In the genomic region with DNA sequence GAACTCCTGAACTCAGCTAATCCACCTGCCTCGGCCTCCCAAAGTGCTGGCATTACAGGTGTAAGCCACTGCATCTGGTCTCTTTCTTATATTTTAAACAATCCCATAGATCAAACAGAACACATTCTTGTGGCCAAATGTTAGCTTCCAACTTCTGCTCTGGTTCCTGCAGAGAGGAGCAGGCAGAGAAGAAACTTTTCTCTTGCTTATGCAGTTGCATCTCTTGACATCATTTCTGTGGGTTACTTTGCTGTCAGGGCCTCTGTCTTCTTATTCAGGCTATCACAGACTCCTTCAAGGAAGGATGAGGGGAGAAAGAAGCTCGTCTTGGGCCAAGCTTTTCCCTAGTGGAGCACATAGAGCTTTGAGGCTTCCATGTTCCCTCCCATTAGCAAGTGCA, we compare ENCODE assay signal across 33 cellular contexts. TPM values are rescaled to one million over a fixed set of nuclear protein-coding genes. Genes with fewer than 3 reads are reported as not detected.
"Had no signal": no experiment of that assay in that cellular context is flagged by ENCODE, and none has a peak within 500 bp of the region (broad histone marks: within the 10 kb centered on the region; RNA-seq: fewer than 3 reads in every experiment).

No MANE protein-coding gene starts in this region.

- H3K4me3 Mint-ChIP-seq: activated B cell treated with CpG ODN at 0.5 μM for 24 hours; activated CD8-positive, alpha-beta T cell treated with anti-CD3 and anti-CD28 coated beads for 36 hours; activated T-cell treated with anti-CD3 and anti-CD28 coated beads, Interleukin-2, amount 50 U/mL, for 4 hours; activated T-helper 17 cell treated with anti-CD3 and anti-CD28 coated beads, Interleukin-2, amount 50 U/mL, for 72 hours; memory B cell; natural killer cell; stimulated activated memory B cell treated with anti-CD40 and anti-IgM and Interleukin-4, amounts not matched to agents 10 μg/mL and 1 μg/mL and 100 μg/mL, for 72 hours; stimulated activated naive CD8-positive, alpha-beta T cell treated with anti-CD3 and anti-CD28 coated beads, Interleukin-15, amount 100 ng/mL, for 72 hours; T-helper 2 cell treated with Interferon-gamma antibody and Interleukin-4, amounts not matched to agents 5 μg/mL and 100 μg/mL, for 36 hours; type B pancreatic cell had no signal

- H3K27ac Mint-ChIP-seq: activated B cell treated with CpG ODN at 0.5 μM for 24 hours; activated CD8-positive, alpha-beta T cell treated with anti-CD3 and anti-CD28 coated beads for 36 hours; activated T-helper 17 cell treated with anti-CD3 and anti-CD28 coated beads, Interleukin-2, amount 50 U/mL, for 72 hours; memory B cell; natural killer cell; stimulated activated memory B cell treated with anti-CD40 and anti-IgM and Interleukin-4, amounts not matched to agents 10 μg/mL and 1 μg/mL and 100 μg/mL, for 72 hours; stimulated activated naive CD8-positive, alpha-beta T cell treated with anti-CD3 and anti-CD28 coated beads, Interleukin-15, amount 100 ng/mL, for 72 hours; T-helper 2 cell treated with Interferon-gamma antibody and Interleukin-4, amounts not matched to agents 5 μg/mL and 100 μg/mL, for 36 hours; type B pancreatic cell had no signal

- H3K9me3 Mint-ChIP-seq: activated B cell treated with CpG ODN at 0.5 μM for 24 hours; activated CD8-positive, alpha-beta T cell treated with anti-CD3 and anti-CD28 coated beads for 36 hours; activated T-cell treated with anti-CD3 and anti-CD28 coated beads, Interleukin-2, amount 50 U/mL, for 4 hours; activated T-helper 17 cell treated with anti-CD3 and anti-CD28 coated beads, Interleukin-2, amount 50 U/mL, for 72 hours; memory B cell; natural killer cell; stimulated activated memory B cell treated with anti-CD40 and anti-IgM and Interleukin-4, amounts not matched to agents 10 μg/mL and 1 μg/mL and 100 μg/mL, for 72 hours; stimulated activated naive CD8-positive, alpha-beta T cell treated with anti-CD3 and anti-CD28 coated beads, Interleukin-15, amount 100 ng/mL, for 72 hours; T-helper 2 cell treated with Interferon-gamma antibody and Interleukin-4, amounts not matched to agents 5 μg/mL and 100 μg/mL, for 36 hours had no signal

- H3K27ac ChIP-seq: brain microvascular endothelial cell, hepatocyte, sigmoid colon had no signal

- H3K4me3 ChIP-seq: hepatocyte, sigmoid colon, uterus had no signal

- H2AFZ ChIP-seq: hepatocyte had no signal

- ATAC-seq: activated CD8-positive, alpha-beta T cell treated with anti-CD3 and anti-CD28 coated beads for 36 hours; activated T-cell treated with anti-CD3 and anti-CD28 coated beads, Interleukin-2, amount 50 U/mL, for 4 hours; activated T-helper 17 cell treated with anti-CD3 and anti-CD28 coated beads, Interleukin-2, amount 50 U/mL, for 72 hours; esophagus mucosa; natural killer cell; stimulated activated memory B cell treated with anti-CD40 and anti-IgM and Interleukin-4, amounts not matched to agents 10 μg/mL and 1 μg/mL and 100 μg/mL, for 72 hours; stimulated activated naive CD8-positive, alpha-beta T cell treated with anti-CD3 and anti-CD28 coated beads, Interleukin-15, amount 100 ng/mL, for 72 hours had no signal

- H3K4me1 ChIP-seq: sigmoid colon, uterus had no signal

- H3K4me1 Mint-ChIP-seq: activated B cell treated with CpG ODN at 0.5 μM for 24 hours; activated T-helper 17 cell treated with anti-CD3 and anti-CD28 coated beads, Interleukin-2, amount 50 U/mL, for 72 hours; memory B cell; natural killer cell; stimulated activated memory B cell treated with anti-CD40 and anti-IgM and Interleukin-4, amounts not matched to agents 10 μg/mL and 1 μg/mL and 100 μg/mL, for 72 hours; stimulated activated naive CD8-positive, alpha-beta T cell treated with anti-CD3 and anti-CD28 coated beads, Interleukin-15, amount 100 ng/mL, for 72 hours had no signal

- DNase-seq: activated B cell treated with CpG ODN at 0.5 μM for 24 hours; activated CD4-positive, alpha-beta T cell treated with anti-CD3 and anti-CD28 coated beads, Interleukin-2, amount 50 U/mL, for 1 hour; activated CD8-positive, alpha-beta T cell treated with anti-CD3 and anti-CD28 coated beads for 36 hours; activated gamma-delta T cell treated with Interleukin-2 at 50 U/mL for 16 hours; activated naive CD4-positive, alpha-beta T cell treated with anti-CD3 and anti-CD28 coated beads, Interleukin-2, amount 50 U/mL, for 16 hours; activated T-cell treated with anti-CD3 and anti-CD28 coated beads, Interleukin-2, amount 50 U/mL, for 4 hours; anterior cingulate cortex; brain microvascular endothelial cell; foreskin melanocyte; kidney; natural killer cell; sigmoid colon; small intestine; stimulated activated CD4-positive, alpha-beta T cell treated with anti-CD3 and anti-CD28 coated beads, Interleukin-1b, Interleukin-23, amount 100 ng/mL, for 48 hours; stimulated activated CD4-positive, alpha-beta T cell treated with anti-CD3 and anti-CD28 coated beads, Interleukin-4, amount 100 ng/mL, for 4 hours; stimulated activated CD8-positive, alpha-beta memory T cell treated with anti-CD3 and anti-CD28 coated beads, Interleukin-4, amount 100 ng/mL, for 48 hours; stimulated activated naive CD8-positive, alpha-beta T cell treated with anti-CD3 and anti-CD28 coated beads, Interleukin-15, amount 100 ng/mL, for 72 hours; substantia nigra; T-helper 1 cell; uterus had no signal

- H3K36me3 Mint-ChIP-seq: memory B cell; natural killer cell; stimulated activated memory B cell treated with anti-CD40 and anti-IgM and Interleukin-4, amounts not matched to agents 10 μg/mL and 1 μg/mL and 100 μg/mL, for 72 hours; type B pancreatic cell had no signal

- H3K9me3 ChIP-seq: sigmoid colon, uterus had no signal

- H3K27me3 ChIP-seq: hepatocyte, sigmoid colon, uterus had no signal

- H3K36me3 ChIP-seq: brain microvascular endothelial cell, sigmoid colon, uterus had no signal

- H3K4me2 ChIP-seq: hepatocyte had no signal

RNA-seq across cellular contexts. Expression of a gene that starts 7.8 kb away (rescaled TPM):
- total RNA-seq: activated B cell treated with CpG ODN at 0.5 μM for 24 hours; activated CD8-positive, alpha-beta T cell treated with anti-CD3 and anti-CD28 coated beads for 36 hours; activated T-cell treated with anti-CD3 and anti-CD28 coated beads, Interleukin-2, amount 50 U/mL, for 4 hours; activated T-helper 17 cell treated with anti-CD3 and anti-CD28 coated beads, Interleukin-2, amount 50 U/mL, for 72 hours; cardiac septum; chondrocyte; mononuclear cell; natural killer cell; osteoblast; posterior vena cava; sigmoid colon had no signal

RNA-seq across cellular contexts. Expression of a gene that starts 31.6 kb away (rescaled TPM):
- total RNA-seq: chondrocyte, endothelial cell of umbilical vein, hepatocyte had no signal
